8 cellular contexts compared by ENCODE assay signal in genomic region chr2:202871161-202872141, GRCh38. TPM values are rescaled to one million over a fixed set of nuclear protein-coding genes. Genes with fewer than 3 reads are reported as not detected.
DNase-seq lines count a peak whose midpoint lies in the region; ATAC-seq and TF ChIP-seq lines count a peak whose summit lies in the region.

ICA1L (minus strand) TSS chr2:202871766; CDS start chr2:202829009, 42,757 bp downstream.

- POLR2A ChIA-PET in CD4-positive, alpha-beta memory T cell (lab: Charles Lee; ENCODE audit: partially characterized antibody), result interaction anchor here (0.7 to 2.6 kb wide), 5 partner anchors 10 to 236 kb away, joined by 3 to 9 read pairs (median 4); partner anchors contain the start of genes FAM117B, NBEAL1 and WDR12

- no peaks in the 10 kb centered on the region for H3K9me3 ChIP-seq in CD4-positive, alpha-beta memory T cell (ENCODE audit: control insufficient read depth in 1 of 2, low read length in 2 of 2)
- H3K9me3 ChIP-seq in endodermal cell (ENCODE audit: control insufficient read depth, low read length), result no peaks in the 10 kb centered on the region

- H3K4me3 ChIP-seq in CD4-positive, alpha-beta memory T cell (ENCODE audit: low read length in 2 of 2), result peak within 1 kb of the TSS; percentile 59 to 62
- peak within 1 kb of the TSS; percentile 88 for H3K4me3 ChIP-seq in endodermal cell (ENCODE audit: low read length)

- CTCF ChIA-PET in CD4-positive, alpha-beta memory T cell (lab: Charles Lee; ENCODE audit: partially characterized antibody), result interaction anchor here (0.5 to 4.6 kb wide), 12 partner anchors 9 to 321 kb away, joined by 3 to 53 read pairs (median 4); no protein-coding TSS in a partner anchor

- peak within 1 kb of the TSS in 6 of 7 donors; percentile 56 to 85 (median 70) for H3K27ac Mint-ChIP-seq in CD4-positive, alpha-beta memory T cell
- H3K27ac Mint-ChIP-seq in endodermal cell, result peak within 1 kb of the TSS; percentile 96

- H3K4me3 Mint-ChIP-seq in CD4-positive, alpha-beta memory T cell, result peak within 1 kb of the TSS; percentile 90 to 97 (median 94)
- peak within 1 kb of the TSS; percentile 84 for H3K4me3 Mint-ChIP-seq in endodermal cell

- no peaks in the 10 kb centered on the region for H3K27me3 ChIP-seq in CD4-positive, alpha-beta memory T cell (ENCODE audit: insufficient read depth, low read length)
- no peaks in the 10 kb centered on the region for H3K27me3 ChIP-seq in endodermal cell (ENCODE audit: control insufficient read depth, insufficient read depth, low read length, poor library complexity, severe bottlenecking)

- H3K36me3 ChIP-seq in CD4-positive, alpha-beta memory T cell (ENCODE audit: insufficient read depth, low read length), result no peaks in the 10 kb centered on the region
- H3K36me3 ChIP-seq in endodermal cell (ENCODE audit: control insufficient read depth, insufficient read depth, low read length), result no peaks in the 10 kb centered on the region

- intact Hi-C loops in CD4-positive, alpha-beta memory T cell (cut with micrococcal nuclease), result loop anchor here (2.0 to 10.0 kb wide), 3 partner anchors 143 to 366 kb away; partner anchors contain the start of genes CYP20A1, FAM117B and NBEAL1

- H3K27me3 Mint-ChIP-seq in CD4-positive, alpha-beta memory T cell, result no peaks in the 10 kb centered on the region
- peaks cover 11% of the 10 kb centered on the region for H3K27me3 Mint-ChIP-seq in endodermal cell (ENCODE audit: insufficient read depth)

- no peak for TF ChIP-seq CTCF in endodermal cell (conservative IDR thresholded peaks at IDR 0.05)

- H3K9me3 Mint-ChIP-seq in CD4-positive, alpha-beta memory T cell, result no peaks in the 10 kb centered on the region
- no peaks in the 10 kb centered on the region for H3K9me3 Mint-ChIP-seq in endodermal cell

- peak within 1 kb of the TSS; percentile 82 for H3K9ac ChIP-seq in endodermal cell (ENCODE audit: extremely low read depth, low read length, poor library complexity, severe bottlenecking)

- H3K27ac ChIP-seq in CD4-positive, alpha-beta memory T cell (ENCODE audit: low read depth, low read length), result peak within 1 kb of the TSS; percentile 51
- no peak within 1 kb of the TSS for H3K27ac ChIP-seq in endodermal cell (ENCODE audit: low read depth, low read length)

- 0 to 1% methylated on average over 62 to 105 of the region's 105 CpGs for WGBS in endodermal cell (ENCODE audit: insufficient coverage in 1 of 2, insufficient read length in 1 of 2), 2 experiments

- peaks cover 0 to 6% of the 10 kb centered on the region in 2 donors for H3K36me3 Mint-ChIP-seq in CD4-positive, alpha-beta memory T cell
- H3K36me3 Mint-ChIP-seq in endodermal cell (ENCODE audit: low read depth), result no peaks in the 10 kb centered on the region

- H3K4me1 Mint-ChIP-seq in CD4-positive, alpha-beta memory T cell, result peaks cover 5 to 13% (median 9%) of the 10 kb centered on the region in 4 donors
- peaks cover 3% of the 10 kb centered on the region for H3K4me1 Mint-ChIP-seq in endodermal cell

- peaks cover 3% of the 10 kb centered on the region for H3K4me1 ChIP-seq in CD4-positive, alpha-beta memory T cell (ENCODE audit: insufficient read depth, low read length)
- H3K4me1 ChIP-seq in endodermal cell (ENCODE audit: control insufficient read depth, insufficient read depth, low read length), result no peaks in the 10 kb centered on the region

- ATAC-seq in GM19372 (IDR thresholded peaks at IDR 0.05; ENCODE audit: low read depth, unreplicated experiment), result peak; percentile 64
- peak; percentile 74 for ATAC-seq in HG03520 (IDR thresholded peaks at IDR 0.05; ENCODE audit: unreplicated experiment)

- peak; percentile 42 to 58 (median 46) for DNase-seq in CD4-positive, alpha-beta memory T cell
- DNase-seq in NOMO-1 treated with DMSO at 0.1 percent for 48 hours (lab: John Stamatoyannopoulos, UW; ENCODE audit: unreplicated experiment) (peak; percentile 43), endodermal cell (peak; percentile 88), midbrain (lab: John Stamatoyannopoulos, UW) (peak; percentile 72)
- DNase-seq in activated CD8-positive, alpha-beta memory T cell treated with anti-CD3 and anti-CD28 coated beads, Interleukin-2, amount 50 U/mL, for 4 hours, result peak; percentile 56
- DNase-seq in stimulated activated CD8-positive, alpha-beta memory T cell treated with anti-CD3 and anti-CD28 coated beads, Interleukin-4, amount 100 ng/mL, for 4 hours (ENCODE audit: low read depth in 2 of 2, low spot score in 1 of 2), result peak; percentile 18 to 19

RNA-seq across cellular contexts. Expression of gene ICA1L, which starts in this region (rescaled TPM):
- total RNA-seq in CD4-positive, alpha-beta memory T cell, result under 1 TPM; 0.50 to 0.58 TPM
- polyA plus RNA-seq in CD4-positive, alpha-beta memory T cell, result 1 to 10 TPM in 1 of 2 donors, under 1 TPM in 1; 0.45 to 1.8 TPM
- total RNA-seq in endodermal cell, result 10 to 100 TPM in 1 of 2 donors, 1 to 10 TPM in 1; 8.2 to 12.2 TPM
- 6.3 TPM for polyA plus RNA-seq in endodermal cell (2013, experiment 1 of 2)
- polyA plus RNA-seq in endodermal cell (2013, experiment 2 of 2), result 3.6 TPM

Comparison
In these comparisons a context has a peak if more than half of its experiments do, and no peak if none do; other contexts are left out.
1. RNA of gene ICA1L (total RNA-seq): 8.2 to 12.2 TPM in endodermal cell; 0.50 to 0.58 TPM in CD4-positive, alpha-beta memory T cell; every median in the first group is over 4 times any median in the second.
2. DNase-seq: peak in every context shown above with its lines; median percentile 88 in endodermal cell; 72 in midbrain; 56 in activated CD8-positive, alpha-beta memory T cell treated with anti-CD3 and anti-CD28 coated beads, Interleukin-2, amount 50 U/mL, for 4 hours; 46 in CD4-positive, alpha-beta memory T cell; 43 in NOMO-1 treated with DMSO at 0.1 percent for 48 hours; 18 in stimulated activated CD8-positive, alpha-beta memory T cell treated with anti-CD3 and anti-CD28 coated beads, Interleukin-4, amount 100 ng/mL, for 4 hours.